In genomic region chr6:125791151-125791819, GRCh38 we compare ENCODE assay signal across 8 cellular contexts. TPM values are rescaled to one million over a fixed set of nuclear protein-coding genes. Genes with fewer than 3 reads are reported as not detected.
A peak's percentile ranks its signal among the peaks of the same experiment; 100 is the strongest.
DNase-seq lines count a peak whose midpoint lies in the region; ATAC-seq and TF ChIP-seq lines count a peak whose summit lies in the region.

No MANE protein-coding gene starts in this region.

- peaks cover 0 to 20% (median 3%) of the 10 kb centered on the region in 3 donors for H3K36me3 Mint-ChIP-seq in CD8-positive, alpha-beta memory T cell

- peak overlapping the region; percentile 84 for H3K27ac ChIP-seq in CD8-positive, alpha-beta memory T cell (ENCODE audit: low read depth, low read length)
- H3K27ac ChIP-seq in esophagus muscularis mucosa (replicated peaks in 1 of 4) (peak overlapping the region; percentile 92 to 99 (median 96)), urinary bladder (ENCODE audit: low read depth) (peak overlapping the region; percentile 68)

- intact Hi-C loops in esophagus muscularis mucosa (cut with DNase I): no loop called here

- no peaks in the 10 kb centered on the region for H3K9me3 ChIP-seq in CD8-positive, alpha-beta memory T cell (ENCODE audit: low read length)
- no peaks in the 10 kb centered on the region for H3K9me3 ChIP-seq in esophagus muscularis mucosa

- no peaks in the 10 kb centered on the region for H3K36me3 ChIP-seq in CD8-positive, alpha-beta memory T cell (ENCODE audit: insufficient read depth, low read length)
- H3K36me3 ChIP-seq in esophagus muscularis mucosa (no peaks in the 10 kb centered on the region), urinary bladder (ENCODE audit: insufficient read depth) (no peaks in the 10 kb centered on the region)

- TF ChIP-seq CTCF in esophagus muscularis mucosa (IDR thresholded peaks at IDR 0.05): peak; percentile 30 to 70 (median 53)

- peak overlapping the region; percentile 71 for H3K4me3 ChIP-seq in CD8-positive, alpha-beta memory T cell (ENCODE audit: low read length)
- peak overlapping the region; percentile 87 to 91 (median 90) for H3K4me3 ChIP-seq in esophagus muscularis mucosa
- H3K4me3 ChIP-seq in urinary bladder (ENCODE audit: low read depth, low read length): peak overlapping the region; percentile 87

- ATAC-seq in GM19043 (IDR thresholded peaks at IDR 0.05; ENCODE audit: low read depth, unreplicated experiment) (peak; percentile 31), HG03342 (IDR thresholded peaks at IDR 0.05; ENCODE audit: unreplicated experiment) (peak; percentile 39)

- WGBS in esophagus muscularis mucosa: 0% methylated on average over 14 of the region's 28 CpGs
- under 1% methylated on average over 28 of the region's 28 CpGs for WGBS in urinary bladder

- peak overlapping the region; percentile 91 to 100 (median 95) for H3K4me3 Mint-ChIP-seq in CD8-positive, alpha-beta memory T cell

- no peak for TF ChIP-seq POLR2A in esophagus muscularis mucosa (IDR thresholded peaks at IDR 0.05; ENCODE audit: low read depth)

- POLR2A ChIA-PET in CD8-positive, alpha-beta memory T cell (lab: Charles Lee): interaction anchor here (0.6 to 4.6 kb wide), 23 partner anchors 10 to 487 kb away, joined by 3 to 188 read pairs (median 4); partner anchors contain the start of genes HEY2, HINT3 and TRMT11

- peak overlapping the region; percentile 75 to 97 (median 88) for H3K27ac Mint-ChIP-seq in CD8-positive, alpha-beta memory T cell

- peak in 3 of 5 donors; percentile 47 to 58 (median 51) for DNase-seq in CD8-positive, alpha-beta memory T cell
- DNase-seq in NCI-H748 treated with DMSO at 0.1 percent for 48 hours (lab: John Stamatoyannopoulos, UW): peak; percentile 71
- DNase-seq in activated CD8-positive, alpha-beta memory T cell treated with anti-CD3 and anti-CD28 coated beads, Interleukin-2, amount 50 U/mL, for 4 hours: peak; percentile 40
- DNase-seq in esophagus muscularis mucosa (ENCODE audit: extremely low spot score): no peak
- DNase-seq in myocyte (ENCODE audit: low read depth): peak; percentile 51

- peaks cover 56 to 72% (median 63%) of the 10 kb centered on the region in 3 donors for H3K4me1 Mint-ChIP-seq in CD8-positive, alpha-beta memory T cell

- H3K9me3 Mint-ChIP-seq in CD8-positive, alpha-beta memory T cell: no peaks in the 10 kb centered on the region

- peaks cover 42% of the 10 kb centered on the region for H3K4me1 ChIP-seq in CD8-positive, alpha-beta memory T cell (ENCODE audit: insufficient read depth, low read length)
- H3K4me1 ChIP-seq in esophagus muscularis mucosa (peaks cover 15 to 51% (median 33%) of the 10 kb centered on the region in 4 donors), urinary bladder (ENCODE audit: insufficient read depth) (peaks cover 2% of the 10 kb centered on the region)

- H3K27me3 ChIP-seq in CD8-positive, alpha-beta memory T cell (ENCODE audit: insufficient read depth, low read length, poor library complexity, severe bottlenecking): no peaks in the 10 kb centered on the region
- H3K27me3 ChIP-seq in esophagus muscularis mucosa: no peaks in the 10 kb centered on the region

- H3K27me3 Mint-ChIP-seq in CD8-positive, alpha-beta memory T cell: peaks cover 0 to 1% of the 10 kb centered on the region in 2 donors

- CTCF ChIA-PET in CD8-positive, alpha-beta memory T cell (lab: Charles Lee): interaction anchor here (0.6 to 6.1 kb wide), 35 partner anchors 8 to 488 kb away, joined by 3 to 103 read pairs (median 8); partner anchors contain the start of genes HINT3 and TRMT11

- TF ChIP-seq EP300 in esophagus muscularis mucosa (IDR thresholded peaks at IDR 0.05): no peak

RNA-seq across cellular contexts. Expression of gene NCOA7, which starts 0.5 kb away (rescaled TPM):
- 10 to 100 TPM; 54.7 to 62.5 TPM for total RNA-seq in CD8-positive, alpha-beta memory T cell
- 38.3 TPM for polyA plus RNA-seq in CD8-positive, alpha-beta memory T cell
- total RNA-seq in esophagus muscularis mucosa (10 to 100 TPM; 15.4 to 29.0 (median 19.9) TPM), myocyte (7.8 and 8.5 TPM in 2 replicates), urinary bladder (38.0 TPM)
- 13.5 TPM for polyA plus RNA-seq in myocyte (2012)
- 29.4 TPM for polyA plus RNA-seq in urinary bladder

RNA-seq across cellular contexts. Expression of gene HEY2, which starts 41.9 kb away (rescaled TPM):
- under 1 TPM; 0.09 TPM for total RNA-seq in CD8-positive, alpha-beta memory T cell
- polyA plus RNA-seq in CD8-positive, alpha-beta memory T cell: 0.20 TPM
- total RNA-seq in esophagus muscularis mucosa (1 to 10 TPM; 1.7 to 3.1 (median 2.3) TPM), myocyte (0.08 TPM in 1 of 2 replicates, not detected in the other), urinary bladder (5.6 TPM)
- not detected for polyA plus RNA-seq in myocyte (2012)
- polyA plus RNA-seq in urinary bladder: 3.0 TPM
